In the genomic region with DNA sequence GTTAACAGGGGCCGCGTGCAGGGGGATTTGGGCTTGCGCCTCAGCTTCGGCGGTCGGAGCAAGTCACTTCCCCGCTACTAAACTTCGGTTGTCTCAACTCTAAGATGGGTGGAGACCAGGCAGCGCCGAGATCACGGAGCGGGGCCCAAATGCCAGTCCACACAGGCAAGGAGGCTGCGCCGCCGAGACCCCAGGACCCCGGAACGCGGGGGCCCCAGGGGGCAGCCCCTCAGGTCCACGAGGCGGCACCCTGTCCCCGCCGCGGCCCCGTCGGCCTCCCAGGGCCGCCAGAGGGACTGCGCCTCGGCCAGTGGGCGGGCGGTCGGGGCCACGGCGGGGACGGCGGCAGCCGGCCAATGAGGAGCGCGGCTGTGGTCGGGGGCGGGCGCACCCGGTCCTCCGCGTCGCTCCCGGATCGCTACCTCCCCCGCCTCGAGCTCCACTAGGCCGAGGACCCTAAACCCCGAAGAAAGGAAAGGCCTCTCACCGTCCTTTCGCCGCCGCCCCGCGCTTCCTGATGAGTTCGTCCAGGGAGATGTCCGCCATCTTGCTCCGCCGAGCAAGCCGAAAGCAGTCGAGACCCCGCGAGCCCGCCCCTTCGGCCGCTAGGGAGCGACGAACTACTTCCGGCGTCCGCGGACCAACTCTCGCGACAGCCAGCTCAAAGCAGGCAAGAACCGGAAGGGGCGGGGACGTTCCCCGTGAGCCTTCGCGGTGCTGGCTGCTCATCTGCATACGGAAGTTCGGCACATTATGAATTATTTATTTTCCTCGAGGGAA, we compare ENCODE assay signal across 1 cellular context.
TF ChIP-seq lines count a peak whose summit lies in the region.

A gene with protein sequence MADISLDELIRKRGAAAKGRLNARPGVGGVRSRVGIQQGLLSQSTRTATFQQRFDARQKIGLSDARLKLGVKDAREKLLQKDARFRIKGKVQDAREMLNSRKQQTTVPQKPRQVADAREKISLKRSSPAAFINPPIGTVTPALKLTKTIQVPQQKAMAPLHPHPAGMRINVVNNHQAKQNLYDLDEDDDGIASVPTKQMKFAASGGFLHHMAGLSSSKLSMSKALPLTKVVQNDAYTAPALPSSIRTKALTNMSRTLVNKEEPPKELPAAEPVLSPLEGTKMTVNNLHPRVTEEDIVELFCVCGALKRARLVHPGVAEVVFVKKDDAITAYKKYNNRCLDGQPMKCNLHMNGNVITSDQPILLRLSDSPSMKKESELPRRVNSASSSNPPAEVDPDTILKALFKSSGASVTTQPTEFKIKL (minus strand): TSS at position 572 of the 780 bp plus-strand sequence. CDS start 26 bp downstream, at position 546.

TF ChIP-seq in GM12878, 131 proteins besides CTCF, POLR2A, EP300 and RAD21 (continued from another document and continues in another):
- TF ChIP-seq NFIC (IDR thresholded peaks at IDR 0.05; ENCODE audit: low read depth, low read length) = no peak
- no peak for TF ChIP-seq NRF1 (conservative IDR thresholded peaks at IDR 0.05; ENCODE audit: low read depth, low read length)
- peak; percentile 33 for TF ChIP-seq KLF5 (IDR thresholded peaks at IDR 0.05; ENCODE audit: partially characterized antibody)
- peak; percentile 77 for TF ChIP-seq POU2F2 (IDR thresholded peaks at IDR 0.05; ENCODE audit: borderline replicate concordance, low read depth, low read length)
- TF ChIP-seq SUPT20H (IDR thresholded peaks at IDR 0.05; ENCODE audit: borderline replicate concordance, control insufficient read depth, low read depth, low read length) = no peak
- TF ChIP-seq RBBP5 (conservative IDR thresholded peaks at IDR 0.05) = 0 out of 2 replicates have a peak, but pooled peaks have one; percentile 67
- TF ChIP-seq RB1 (IDR thresholded peaks at IDR 0.05; ENCODE audit: borderline replicate concordance) = 0 out of 2 replicates have a peak, but pooled peaks have one; percentile 57
- TF ChIP-seq CREM (IDR thresholded peaks at IDR 0.05; ENCODE audit: low read depth) = peak; percentile 44; the same call in 1 of the 2 replicates
- TF ChIP-seq ZNF207 (IDR thresholded peaks at IDR 0.05; ENCODE audit: borderline replicate concordance) = peak; percentile 51
- TF ChIP-seq, protein P1, sequence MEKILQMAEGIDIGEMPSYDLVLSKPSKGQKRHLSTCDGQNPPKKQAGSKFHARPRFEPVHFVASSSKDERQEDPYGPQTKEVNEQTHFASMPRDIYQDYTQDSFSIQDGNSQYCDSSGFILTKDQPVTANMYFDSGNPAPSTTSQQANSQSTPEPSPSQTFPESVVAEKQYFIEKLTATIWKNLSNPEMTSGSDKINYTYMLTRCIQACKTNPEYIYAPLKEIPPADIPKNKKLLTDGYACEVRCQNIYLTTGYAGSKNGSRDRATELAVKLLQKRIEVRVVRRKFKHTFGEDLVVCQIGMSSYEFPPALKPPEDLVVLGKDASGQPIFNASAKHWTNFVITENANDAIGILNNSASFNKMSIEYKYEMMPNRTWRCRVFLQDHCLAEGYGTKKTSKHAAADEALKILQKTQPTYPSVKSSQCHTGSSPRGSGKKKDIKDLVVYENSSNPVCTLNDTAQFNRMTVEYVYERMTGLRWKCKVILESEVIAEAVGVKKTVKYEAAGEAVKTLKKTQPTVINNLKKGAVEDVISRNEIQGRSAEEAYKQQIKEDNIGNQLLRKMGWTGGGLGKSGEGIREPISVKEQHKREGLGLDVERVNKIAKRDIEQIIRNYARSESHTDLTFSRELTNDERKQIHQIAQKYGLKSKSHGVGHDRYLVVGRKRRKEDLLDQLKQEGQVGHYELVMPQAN (conservative IDR thresholded peaks at IDR 0.05) = peak; percentile 90
- TF ChIP-seq RELA (IDR thresholded peaks at IDR 0.05; ENCODE audit: borderline replicate concordance, partially characterized antibody) = no peak
- peak in 1 of 2 experiments; percentile 79; a peak in 1 of 4 replicates for TF ChIP-seq SRF (IDR thresholded peaks at IDR 0.05; ENCODE audit: low read depth in 2 of 2, low read length in 2 of 2)
- peak; percentile 98 for TF ChIP-seq RCOR1 (conservative IDR thresholded peaks at IDR 0.05; ENCODE audit: low read depth, low read length)
- TF ChIP-seq HDGF (IDR thresholded peaks at IDR 0.05) = peak; percentile 79
- peak; percentile 95 for TF ChIP-seq GATAD2B (conservative IDR thresholded peaks at IDR 0.05; ENCODE audit: low read depth)
- TF ChIP-seq TCF3 (IDR thresholded peaks at IDR 0.05; ENCODE audit: borderline replicate concordance, insufficient read depth, low read depth, low read length) = 0 out of 2 replicates have a peak, but pooled peaks have one; percentile 13
- peak in 1 of 2 experiments; percentile 50; a peak in 2 of 4 replicates for TF ChIP-seq BHLHE40 (IDR thresholded peaks at IDR 0.05; ENCODE audit: borderline replicate concordance in 1 of 2, low read depth in 2 of 2, low read length in 1 of 2)
- TF ChIP-seq EZH2 (IDR thresholded peaks at IDR 0.05; ENCODE audit: borderline replicate concordance, control insufficient read depth, low read depth, low read length) = no peak
- peak; percentile 100 for TF ChIP-seq CHD2 (IDR thresholded peaks at IDR 0.05; ENCODE audit: borderline replicate concordance, low read depth, low read length)
- TF ChIP-seq, protein P2, sequence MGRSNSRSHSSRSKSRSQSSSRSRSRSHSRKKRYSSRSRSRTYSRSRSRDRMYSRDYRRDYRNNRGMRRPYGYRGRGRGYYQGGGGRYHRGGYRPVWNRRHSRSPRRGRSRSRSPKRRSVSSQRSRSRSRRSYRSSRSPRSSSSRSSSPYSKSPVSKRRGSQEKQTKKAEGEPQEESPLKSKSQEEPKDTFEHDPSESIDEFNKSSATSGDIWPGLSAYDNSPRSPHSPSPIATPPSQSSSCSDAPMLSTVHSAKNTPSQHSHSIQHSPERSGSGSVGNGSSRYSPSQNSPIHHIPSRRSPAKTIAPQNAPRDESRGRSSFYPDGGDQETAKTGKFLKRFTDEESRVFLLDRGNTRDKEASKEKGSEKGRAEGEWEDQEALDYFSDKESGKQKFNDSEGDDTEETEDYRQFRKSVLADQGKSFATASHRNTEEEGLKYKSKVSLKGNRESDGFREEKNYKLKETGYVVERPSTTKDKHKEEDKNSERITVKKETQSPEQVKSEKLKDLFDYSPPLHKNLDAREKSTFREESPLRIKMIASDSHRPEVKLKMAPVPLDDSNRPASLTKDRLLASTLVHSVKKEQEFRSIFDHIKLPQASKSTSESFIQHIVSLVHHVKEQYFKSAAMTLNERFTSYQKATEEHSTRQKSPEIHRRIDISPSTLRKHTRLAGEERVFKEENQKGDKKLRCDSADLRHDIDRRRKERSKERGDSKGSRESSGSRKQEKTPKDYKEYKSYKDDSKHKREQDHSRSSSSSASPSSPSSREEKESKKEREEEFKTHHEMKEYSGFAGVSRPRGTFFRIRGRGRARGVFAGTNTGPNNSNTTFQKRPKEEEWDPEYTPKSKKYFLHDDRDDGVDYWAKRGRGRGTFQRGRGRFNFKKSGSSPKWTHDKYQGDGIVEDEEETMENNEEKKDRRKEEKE (IDR thresholded peaks at IDR 0.05) = no peak
- TF ChIP-seq RFX5 (IDR thresholded peaks at IDR 0.05; ENCODE audit: low read depth, low read length) = no peak
- peak; percentile 72 for TF ChIP-seq DPF2 (IDR thresholded peaks at IDR 0.05)
- peak; percentile 64 for TF ChIP-seq HCFC1 (IDR thresholded peaks at IDR 0.05; ENCODE audit: low read length)
- TF ChIP-seq SREBF2 (IDR thresholded peaks at IDR 0.05; ENCODE audit: low read length) = no peak
- TF ChIP-seq BRCA1 (IDR thresholded peaks at IDR 0.05; ENCODE audit: low read depth, low read length) = peak; percentile 94
- TF ChIP-seq GABPA (IDR thresholded peaks at IDR 0.05; ENCODE audit: low read depth) = peak; percentile 92
- peak; percentile 83; the same call in 1 of the 2 replicates for TF ChIP-seq TAF1 (IDR thresholded peaks at IDR 0.05; ENCODE audit: borderline replicate concordance, low read depth, low read length)
- no peak for TF ChIP-seq ZBED1 (IDR thresholded peaks at IDR 0.05; ENCODE audit: borderline replicate concordance)
- no peak for TF ChIP-seq FOXK2 (IDR thresholded peaks at IDR 0.05)
- TF ChIP-seq HDAC2 (IDR thresholded peaks at IDR 0.05) = no peak
- peak; percentile 71 for TF ChIP-seq NR2F1 (conservative IDR thresholded peaks at IDR 0.05)
- no peak for TF ChIP-seq IKZF2 (IDR thresholded peaks at IDR 0.05)
- TF ChIP-seq NR2C2 (IDR thresholded peaks at IDR 0.05; ENCODE audit: borderline replicate concordance, control insufficient read depth, insufficient read length, low read depth) = no peak
- TF ChIP-seq PBX3 (IDR thresholded peaks at IDR 0.05; ENCODE audit: insufficient replicate concordance, low read depth, low read length) = no peak
- peak; percentile 95 for TF ChIP-seq LARP7 (IDR thresholded peaks at IDR 0.05)
- TF ChIP-seq, protein P3, sequence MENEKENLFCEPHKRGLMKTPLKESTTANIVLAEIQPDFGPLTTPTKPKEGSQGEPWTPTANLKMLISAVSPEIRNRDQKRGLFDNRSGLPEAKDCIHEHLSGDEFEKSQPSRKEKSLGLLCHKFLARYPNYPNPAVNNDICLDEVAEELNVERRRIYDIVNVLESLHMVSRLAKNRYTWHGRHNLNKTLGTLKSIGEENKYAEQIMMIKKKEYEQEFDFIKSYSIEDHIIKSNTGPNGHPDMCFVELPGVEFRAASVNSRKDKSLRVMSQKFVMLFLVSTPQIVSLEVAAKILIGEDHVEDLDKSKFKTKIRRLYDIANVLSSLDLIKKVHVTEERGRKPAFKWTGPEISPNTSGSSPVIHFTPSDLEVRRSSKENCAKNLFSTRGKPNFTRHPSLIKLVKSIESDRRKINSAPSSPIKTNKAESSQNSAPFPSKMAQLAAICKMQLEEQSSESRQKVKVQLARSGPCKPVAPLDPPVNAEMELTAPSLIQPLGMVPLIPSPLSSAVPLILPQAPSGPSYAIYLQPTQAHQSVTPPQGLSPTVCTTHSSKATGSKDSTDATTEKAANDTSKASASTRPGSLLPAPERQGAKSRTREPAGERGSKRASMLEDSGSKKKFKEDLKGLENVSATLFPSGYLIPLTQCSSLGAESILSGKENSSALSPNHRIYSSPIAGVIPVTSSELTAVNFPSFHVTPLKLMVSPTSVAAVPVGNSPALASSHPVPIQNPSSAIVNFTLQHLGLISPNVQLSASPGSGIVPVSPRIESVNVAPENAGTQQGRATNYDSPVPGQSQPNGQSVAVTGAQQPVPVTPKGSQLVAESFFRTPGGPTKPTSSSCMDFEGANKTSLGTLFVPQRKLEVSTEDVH (IDR thresholded peaks at IDR 0.05; ENCODE audit: low read depth, partially characterized antibody) = no peak
- peak; percentile 66 for TF ChIP-seq MEF2B (IDR thresholded peaks at IDR 0.05; ENCODE audit: partially characterized antibody, poor library complexity, severe bottlenecking)
- TF ChIP-seq ZNF384 (IDR thresholded peaks at IDR 0.05; ENCODE audit: borderline replicate concordance, low read depth, low read length) = no peak
- TF ChIP-seq FOS (IDR thresholded peaks at IDR 0.05; ENCODE audit: borderline replicate concordance, extremely low read depth, insufficient read length) = no peak
- TF ChIP-seq ZNF24 (IDR thresholded peaks at IDR 0.05) = 0 out of 2 replicates have a peak, but pooled peaks have one; percentile 21
- peak; percentile 92 for TF ChIP-seq NR2C1 (IDR thresholded peaks at IDR 0.05)
- TF ChIP-seq, protein P4, sequence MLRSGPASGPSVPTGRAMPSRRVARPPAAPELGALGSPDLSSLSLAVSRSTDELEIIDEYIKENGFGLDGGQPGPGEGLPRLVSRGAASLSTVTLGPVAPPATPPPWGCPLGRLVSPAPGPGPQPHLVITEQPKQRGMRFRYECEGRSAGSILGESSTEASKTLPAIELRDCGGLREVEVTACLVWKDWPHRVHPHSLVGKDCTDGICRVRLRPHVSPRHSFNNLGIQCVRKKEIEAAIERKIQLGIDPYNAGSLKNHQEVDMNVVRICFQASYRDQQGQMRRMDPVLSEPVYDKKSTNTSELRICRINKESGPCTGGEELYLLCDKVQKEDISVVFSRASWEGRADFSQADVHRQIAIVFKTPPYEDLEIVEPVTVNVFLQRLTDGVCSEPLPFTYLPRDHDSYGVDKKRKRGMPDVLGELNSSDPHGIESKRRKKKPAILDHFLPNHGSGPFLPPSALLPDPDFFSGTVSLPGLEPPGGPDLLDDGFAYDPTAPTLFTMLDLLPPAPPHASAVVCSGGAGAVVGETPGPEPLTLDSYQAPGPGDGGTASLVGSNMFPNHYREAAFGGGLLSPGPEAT (IDR thresholded peaks at IDR 0.05; ENCODE audit: low read depth) = no peak
- TF ChIP-seq IRF5 (IDR thresholded peaks at IDR 0.05; ENCODE audit: borderline replicate concordance) = peak; percentile 86
- peak; percentile 94; the same call in 1 of the 2 replicates for TF ChIP-seq ASH2L (IDR thresholded peaks at IDR 0.05; ENCODE audit: borderline replicate concordance, low read depth)
- no peak for TF ChIP-seq SMAD5 (IDR thresholded peaks at IDR 0.05; ENCODE audit: low read depth)
- peak; percentile 96 for TF ChIP-seq YY1 (IDR thresholded peaks at IDR 0.05; ENCODE audit: low read depth, low read length)
- peak; percentile 80 for TF ChIP-seq E4F1 (IDR thresholded peaks at IDR 0.05; ENCODE audit: borderline replicate concordance, partially characterized antibody)
